Comparison of ENCODE assay signal across 15 cellular contexts in genomic region chr10:22087365-22087738, GRCh38.
DNase-seq lines count a peak whose midpoint lies in the region; ATAC-seq and TF ChIP-seq lines count a peak whose summit lies in the region.
"Had no signal": no experiment of that assay in that cellular context is flagged by ENCODE, and none has a peak within 500 bp of the region (broad histone marks: within the 10 kb centered on the region; RNA-seq: fewer than 3 reads in every experiment).

No MANE protein-coding gene starts in this region.

- H3K9me3 ChIP-seq in PC-9 (ENCODE audit: insufficient read depth, low read depth) = no peaks in the 10 kb centered on the region
- no peaks in the 10 kb centered on the region for H3K9me3 ChIP-seq in neuronal stem cell (replicated peaks in 1 of 2; ENCODE audit: control insufficient read depth in 2 of 2, insufficient read depth in 1 of 2, low read depth in 1 of 2, low read length in 2 of 2)
- H3K9me3 ChIP-seq in suprapubic skin = no peaks in the 10 kb centered on the region
- H3K9me3 ChIP-seq: esophagus muscularis mucosa, gastroesophageal sphincter, thoracic aorta had no signal

- no peak overlapping the region for H4K91ac ChIP-seq in neuronal stem cell (ENCODE audit: low read depth, low read length, poor library complexity)

- no peaks in the 10 kb centered on the region for H3K79me1 ChIP-seq in neuronal stem cell (ENCODE audit: low read depth, low read length)

- H2AK5ac ChIP-seq in neuronal stem cell (ENCODE audit: low read depth, low read length) = no peak overlapping the region

- H3K27ac ChIP-seq in PC-9 (no peak overlapping the region), neuronal stem cell (replicated peaks; ENCODE audit: low read length) (no peak overlapping the region), suprapubic skin (peak overlapping the region; percentile 46)
- H3K27ac ChIP-seq: thoracic aorta had no signal

- intact Hi-C loops in PC-9 (cut with micrococcal nuclease; ENCODE audit: unreplicated experiment) = no loop called here

- WGBS in neuronal stem cell (ENCODE audit: extremely low coverage in 2 of 2, insufficient read length in 2 of 2, insufficient replicate concordance in 1 of 2), 2 donors = no CpG with 5 or more reads among the region's 2 CpGs
- WGBS in suprapubic skin = 29% methylated on average over 2 of the region's 2 CpGs

- no peak overlapping the region for H4K8ac ChIP-seq in neuronal stem cell (ENCODE audit: low read depth, low read length)

- H3K36me3 ChIP-seq in H7 (replicated peaks; ENCODE audit: control insufficient read depth, insufficient read depth, low read length) (no peaks in the 10 kb centered on the region), PC-9 (ENCODE audit: low read depth) (no peaks in the 10 kb centered on the region), neuronal stem cell (replicated peaks in 1 of 2; ENCODE audit: control insufficient read depth in 2 of 2, insufficient read depth in 2 of 2, low read length in 2 of 2) (no peaks in the 10 kb centered on the region), suprapubic skin (no peaks in the 10 kb centered on the region)
- H3K36me3 ChIP-seq: esophagus muscularis mucosa, gastroesophageal sphincter, thoracic aorta had no signal

- H3K4me3 ChIP-seq in H7 (ENCODE audit: insufficient read depth, low read depth, low read length) = no peak overlapping the region
- no peak overlapping the region for H3K4me3 ChIP-seq in PC-9
- H3K4me3 ChIP-seq in neuronal stem cell (ENCODE audit: low read length in 2 of 2) = peak overlapping the region in 1 of 2 donors; percentile 5
- H3K4me3 ChIP-seq in suprapubic skin = no peak overlapping the region
- H3K4me3 ChIP-seq: esophagus muscularis mucosa, gastroesophageal sphincter, thoracic aorta had no signal

- POLR2A ChIA-PET in PC-9 (lab: Charles Lee; ENCODE audit: unreplicated experiment) = interaction anchor here (0.6 kb wide), 1 partner anchor 607 kb away, joined by 4 read pairs; no protein-coding TSS in a partner anchor

- H2BK12ac ChIP-seq in neuronal stem cell (ENCODE audit: low read length) = no peak overlapping the region

- H3K4me2 ChIP-seq in PC-9 (peak overlapping the region; percentile 49), neuronal stem cell (ENCODE audit: insufficient read depth, low read length, poor library complexity, severe bottlenecking) (no peak overlapping the region)

- DNase-seq in H7 (peak; percentile 10), PC-9 (no peak), neuronal stem cell (ENCODE audit: low spot score) (no peak), suprapubic skin (ENCODE audit: low spot score in 2 of 2) (no peak), NCI-H345 treated with DMSO at 0.1 percent for 48 hours (lab: John Stamatoyannopoulos, UW; ENCODE audit: unreplicated experiment) (no peak)
- DNase-seq: activated T-cell treated with anti-CD3 and anti-CD28 coated beads, Interleukin-2, amount 50 U/mL, for 72 hours; effector CD8-positive, alpha-beta T cell; naive thymus-derived CD8-positive, alpha-beta T cell; stimulated activated CD4-positive, alpha-beta T cell treated with anti-CD3 and anti-CD28 coated beads, Interleukin-15, amount 100 ng/mL, for 24 hours had no signal

- no peak for ATAC-seq in HG02678 (IDR thresholded peaks at IDR 0.05; ENCODE audit: unreplicated experiment)
- no peak for ATAC-seq in HG02970 (IDR thresholded peaks at IDR 0.05; ENCODE audit: low FRiP score, unreplicated experiment)
- ATAC-seq: activated naive CD4-positive, alpha-beta T cell treated with anti-CD3 and anti-CD28 coated beads, Interleukin-2, amount 50 U/mL, for 72 hours; activated T-cell treated with anti-CD3 and anti-CD28 coated beads, Interleukin-2, amount 50 U/mL, for 72 hours; naive thymus-derived CD8-positive, alpha-beta T cell had no signal

- H2BK120ac ChIP-seq in neuronal stem cell (ENCODE audit: low read depth, low read length) = no peak overlapping the region

- no peaks in the 10 kb centered on the region for H3K79me2 ChIP-seq in PC-9 (ENCODE audit: low read depth)

- CTCF ChIA-PET in PC-9 (lab: Charles Lee) = no interaction called here

- no peak for TF ChIP-seq EP300 in suprapubic skin (IDR thresholded peaks at IDR 0.05)

- BruUV-seq in PC-9 (replicated peaks; lab: Mats Ljungman, UMichigan) = no TSS peak

- no peak overlapping the region for H2BK5ac ChIP-seq in neuronal stem cell (ENCODE audit: low read length)

- H3K18ac ChIP-seq in neuronal stem cell (ENCODE audit: low read length) = no peak overlapping the region

- no peaks in the 10 kb centered on the region for H4K20me1 ChIP-seq in PC-9 (ENCODE audit: insufficient read depth)

- H3K9me2 ChIP-seq in PC-9 (ENCODE audit: insufficient read depth) = no peaks in the 10 kb centered on the region

- H2BK15ac ChIP-seq in neuronal stem cell (ENCODE audit: low read length) = no peak overlapping the region

- H3K14ac ChIP-seq in neuronal stem cell (ENCODE audit: low read length) = no peak overlapping the region

- H3K27me3 ChIP-seq in H7 (ENCODE audit: control insufficient read depth, insufficient read depth, low read length) (no peaks in the 10 kb centered on the region), PC-9 (ENCODE audit: insufficient read depth, low read depth) (no peaks in the 10 kb centered on the region), neuronal stem cell (ENCODE audit: control insufficient read depth in 3 of 3, insufficient read depth in 3 of 3, low read depth in 1 of 3, low read length in 3 of 3) (no peaks in the 10 kb centered on the region), suprapubic skin (no peaks in the 10 kb centered on the region)
- H3K27me3 ChIP-seq: esophagus muscularis mucosa, gastroesophageal sphincter had no signal

- H2AFZ ChIP-seq in PC-9 = no peak overlapping the region
- peak overlapping the region; percentile 71 for H2AFZ ChIP-seq in neuronal stem cell (ENCODE audit: low read length)

- TF ChIP-seq CTCF in PC-9 (conservative IDR thresholded peaks at IDR 0.05) = no peak
- no peak for TF ChIP-seq CTCF in suprapubic skin (IDR thresholded peaks at IDR 0.05)

- H3K9ac ChIP-seq in neuronal stem cell (ENCODE audit: low read depth, low read length, poor library complexity) = no peak overlapping the region

- TF ChIP-seq POLR2A in suprapubic skin (IDR thresholded peaks at IDR 0.05) = no peak

- no peak overlapping the region for H3K4ac ChIP-seq in neuronal stem cell (ENCODE audit: low read length)

- H3K4me1 ChIP-seq in PC-9 (replicated peaks; ENCODE audit: insufficient read depth) (peaks cover 15% of the 10 kb centered on the region), neuronal stem cell (ENCODE audit: control insufficient read depth in 2 of 2, insufficient read depth in 1 of 2, low read depth in 1 of 2, low read length in 2 of 2) (no peaks in the 10 kb centered on the region), suprapubic skin (peaks cover 18% of the 10 kb centered on the region)

- H3K23ac ChIP-seq in neuronal stem cell (ENCODE audit: low read depth, low read length, poor library complexity) = no peak overlapping the region

- H3F3A ChIP-seq in PC-9 (ENCODE audit: insufficient read depth, low read depth) = no peaks in the 10 kb centered on the region
